In genomic region chr3:66019896-66020295, GRCh38 we compare ENCODE assay signal across 19 cellular contexts. TPM values are rescaled to one million over a fixed set of nuclear protein-coding genes. Genes with fewer than 3 reads are reported as not detected.
DNase-seq lines count a peak whose midpoint lies in the region; ATAC-seq and TF ChIP-seq lines count a peak whose summit lies in the region.
"Had no signal": no experiment of that assay in that cellular context is flagged by ENCODE, and none has a peak within 500 bp of the region (broad histone marks: within the 10 kb centered on the region; RNA-seq: fewer than 3 reads in every experiment).

No MANE protein-coding gene starts in this region.

- H3K36me3 ChIP-seq in heart left ventricle = no peaks in the 10 kb centered on the region
- H3K36me3 ChIP-seq in heart right ventricle = no peaks in the 10 kb centered on the region
- no peaks in the 10 kb centered on the region for H3K36me3 ChIP-seq in hepatocyte (replicated peaks; ENCODE audit: insufficient read depth, low read depth)
- H3K36me3 ChIP-seq: BE2C, HAP-1 had no signal

- H3K4me3 ChIP-seq in heart left ventricle = no peak overlapping the region
- H3K4me3 ChIP-seq in heart right ventricle = no peak overlapping the region
- H3K4me3 ChIP-seq in hepatocyte = no peak overlapping the region
- H3K4me3 ChIP-seq: GM12878, HAP-1 had no signal

- intact Hi-C loops in heart left ventricle (cut with DNase I) = no loop called here
- intact Hi-C loops in cardiac septum (cut with DNase I) = loop anchor here (5.0 kb wide), 1 partner anchor 53 kb away; no protein-coding TSS in a partner anchor
- intact Hi-C loops in heart right ventricle (cut with DNase I) = no loop called here

- H3K27ac ChIP-seq in heart left ventricle (peak overlapping the region in 1 of 12 donors; percentile 58), heart right ventricle (peak overlapping the region in 1 of 10 donors; percentile 40), hepatocyte (no peak overlapping the region)

- TF ChIP-seq CTCF in heart left ventricle (IDR thresholded peaks at IDR 0.05) (no peak), heart right ventricle (IDR thresholded peaks at IDR 0.05) (no peak), hepatocyte (IDR thresholded peaks at IDR 0.05; ENCODE audit: poor library complexity) (no peak)

- no peaks in the 10 kb centered on the region for H3K27me3 ChIP-seq in heart left ventricle
- no peaks in the 10 kb centered on the region for H3K27me3 ChIP-seq in heart right ventricle
- no peaks in the 10 kb centered on the region for H3K27me3 ChIP-seq in hepatocyte
- H3K27me3 ChIP-seq: BE2C had no signal

- H3K4me1 ChIP-seq in heart left ventricle (peaks cover 0 to 76% (median 23%) of the 10 kb centered on the region in 12 donors), heart right ventricle (peaks cover 6 to 91% (median 59%) of the 10 kb centered on the region in 9 donors), hepatocyte (ENCODE audit: insufficient read depth) (peaks cover 4% of the 10 kb centered on the region)
- H3K4me1 ChIP-seq: BE2C, HAP-1 had no signal

- DNase-seq in heart left ventricle = peak in 1 of 5 donors; percentile 49
- DNase-seq in cardiac septum (ENCODE audit: low spot score) = no peak
- DNase-seq in heart right ventricle = no peak
- DNase-seq in hepatocyte (ENCODE audit: low spot score) = peak; percentile 30
- no peak for DNase-seq in inferior parietal cortex (ENCODE audit: extremely low spot score)
- DNase-seq: ACHN; BE2C; C1 segment of cervical spinal cord; CD4-positive, CD25-positive, alpha-beta regulatory T cell; CD8-positive, alpha-beta memory T cell; COR-L47; DMS 273 treated with DMSO at 0.1 percent for 48 hours; DMS53; DND-41; EL had no signal

- WGBS in heart left ventricle, 4 donors = 69 to 80% (median 75%) methylated on average over 8 of the region's 8 CpGs
- WGBS in heart right ventricle, 2 donors = 77 to 82% methylated on average over 8 of the region's 8 CpGs
- 73% methylated on average over 8 of the region's 8 CpGs for WGBS in hepatocyte (ENCODE audit: low lambda C conversion rate, missing lambda C conversion rate)

- peaks cover 11% of the 10 kb centered on the region for H4K20me1 ChIP-seq in hepatocyte (ENCODE audit: insufficient read depth, poor library complexity, severe bottlenecking)

- no peaks in the 10 kb centered on the region for H3K9me3 ChIP-seq in heart left ventricle
- no peaks in the 10 kb centered on the region for H3K9me3 ChIP-seq in heart right ventricle
- no peaks in the 10 kb centered on the region for H3K9me3 ChIP-seq in hepatocyte (ENCODE audit: low read depth)
- H3K9me3 ChIP-seq: BE2C, HAP-1 had no signal

- peaks cover 98% of the 10 kb centered on the region for H3K79me2 ChIP-seq in hepatocyte

- no peak for TF ChIP-seq POLR2A in heart left ventricle (IDR thresholded peaks at IDR 0.05)

- H3K9me2 ChIP-seq in hepatocyte (replicated peaks; ENCODE audit: insufficient read depth) = no peaks in the 10 kb centered on the region

- H2AFZ ChIP-seq in hepatocyte = no peak overlapping the region

- no peak overlapping the region for H3K4me2 ChIP-seq in hepatocyte

- ATAC-seq in heart left ventricle = peak; percentile 78 to 92 (median 86)
- peak in 5 of 8 donors; percentile 47 to 92 (median 74) for ATAC-seq in heart right ventricle
- no peak for ATAC-seq in GM18519 (IDR thresholded peaks at IDR 0.05; ENCODE audit: low FRiP score, unreplicated experiment)
- no peak for ATAC-seq in GM21381 (IDR thresholded peaks at IDR 0.05; ENCODE audit: unreplicated experiment)
- ATAC-seq: GM12878 had no signal

RNA-seq across cellular contexts. Expression of gene MAGI1, which starts 18.8 kb away (rescaled TPM):
- total RNA-seq in heart left ventricle = 10 to 100 TPM; 27.1 to 52.1 (median 35.9) TPM
- polyA plus RNA-seq in heart left ventricle = 10 to 100 TPM; 18.5 to 19.5 TPM
- 69.4 TPM for total RNA-seq in cardiac septum
- 10 to 100 TPM; 19.4 to 58.2 (median 43.6) TPM for total RNA-seq in heart right ventricle
- 10 to 100 TPM in 1 of 2 donors, 1 to 10 TPM in 1; 5.7 to 21.9 TPM for polyA plus RNA-seq in heart right ventricle
- 43.5 and 47.8 TPM in 2 replicates for total RNA-seq in hepatocyte
- polyA plus RNA-seq in hepatocyte = 25.8 and 26.2 TPM in 2 replicates
- polyA plus RNA-seq: CD8-positive, alpha-beta memory T cell had no signal

Comparison
In these comparisons a context has a peak if more than half of its experiments do, and no peak if none do; other contexts are left out.
1. ATAC-seq: peak in heart left ventricle (4 of 4) and heart right ventricle (5 of 8); none in GM18519 (single experiment) and GM21381 (single experiment).